Comparison of ENCODE assay signal across 1 cellular context in the genomic region with DNA sequence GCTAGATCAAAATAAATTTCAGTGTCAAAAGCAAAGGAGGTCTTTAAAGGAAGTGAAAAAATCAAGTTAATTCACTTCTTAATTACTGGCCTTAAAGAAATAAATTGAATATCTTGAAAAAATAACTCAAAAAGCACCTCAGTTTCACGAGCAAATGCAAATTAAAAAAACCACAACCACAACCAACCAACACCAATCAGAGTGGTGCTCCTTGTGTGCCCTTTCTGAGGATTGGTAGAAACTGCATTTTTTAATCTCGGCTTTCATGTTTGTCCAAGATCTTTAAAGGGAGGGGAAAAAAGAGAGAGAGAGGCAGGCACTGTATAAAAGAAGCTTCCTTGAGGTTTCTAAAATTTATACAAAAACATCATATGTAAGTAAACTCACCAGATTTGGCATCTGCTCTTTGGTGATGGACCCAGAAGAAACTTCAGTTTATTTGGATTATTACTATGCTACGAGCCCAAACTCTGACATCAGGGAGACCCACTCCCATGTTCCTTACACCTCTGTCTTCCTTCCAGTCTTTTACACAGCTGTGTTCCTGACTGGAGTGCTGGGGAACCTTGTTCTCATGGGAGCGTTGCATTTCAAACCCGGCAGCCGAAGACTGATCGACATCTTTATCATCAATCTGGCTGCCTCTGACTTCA.
TF ChIP-seq lines count a peak whose summit lies in the region.

Gene GPR15 (plus strand): TSS at position 357 of the 653 bp plus-strand sequence. CDS start 56 bp downstream, at position 413.

TF ChIP-seq in GM12878, 131 proteins besides CTCF, POLR2A, EP300 and RAD21 (continued from another document and continues in another):
- TF ChIP-seq, protein P1, sequence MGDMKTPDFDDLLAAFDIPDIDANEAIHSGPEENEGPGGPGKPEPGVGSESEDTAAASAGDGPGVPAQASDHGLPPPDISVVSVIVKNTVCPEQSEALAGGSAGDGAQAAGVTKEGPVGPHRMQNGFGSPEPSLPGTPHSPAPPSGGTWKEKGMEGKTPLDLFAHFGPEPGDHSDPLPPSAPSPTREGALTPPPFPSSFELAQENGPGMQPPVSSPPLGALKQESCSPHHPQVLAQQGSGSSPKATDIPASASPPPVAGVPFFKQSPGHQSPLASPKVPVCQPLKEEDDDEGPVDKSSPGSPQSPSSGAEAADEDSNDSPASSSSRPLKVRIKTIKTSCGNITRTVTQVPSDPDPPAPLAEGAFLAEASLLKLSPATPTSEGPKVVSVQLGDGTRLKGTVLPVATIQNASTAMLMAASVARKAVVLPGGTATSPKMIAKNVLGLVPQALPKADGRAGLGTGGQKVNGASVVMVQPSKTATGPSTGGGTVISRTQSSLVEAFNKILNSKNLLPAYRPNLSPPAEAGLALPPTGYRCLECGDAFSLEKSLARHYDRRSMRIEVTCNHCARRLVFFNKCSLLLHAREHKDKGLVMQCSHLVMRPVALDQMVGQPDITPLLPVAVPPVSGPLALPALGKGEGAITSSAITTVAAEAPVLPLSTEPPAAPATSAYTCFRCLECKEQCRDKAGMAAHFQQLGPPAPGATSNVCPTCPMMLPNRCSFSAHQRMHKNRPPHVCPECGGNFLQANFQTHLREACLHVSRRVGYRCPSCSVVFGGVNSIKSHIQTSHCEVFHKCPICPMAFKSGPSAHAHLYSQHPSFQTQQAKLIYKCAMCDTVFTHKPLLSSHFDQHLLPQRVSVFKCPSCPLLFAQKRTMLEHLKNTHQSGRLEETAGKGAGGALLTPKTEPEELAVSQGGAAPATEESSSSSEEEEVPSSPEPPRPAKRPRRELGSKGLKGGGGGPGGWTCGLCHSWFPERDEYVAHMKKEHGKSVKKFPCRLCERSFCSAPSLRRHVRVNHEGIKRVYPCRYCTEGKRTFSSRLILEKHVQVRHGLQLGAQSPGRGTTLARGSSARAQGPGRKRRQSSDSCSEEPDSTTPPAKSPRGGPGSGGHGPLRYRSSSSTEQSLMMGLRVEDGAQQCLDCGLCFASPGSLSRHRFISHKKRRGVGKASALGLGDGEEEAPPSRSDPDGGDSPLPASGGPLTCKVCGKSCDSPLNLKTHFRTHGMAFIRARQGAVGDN (IDR thresholded peaks at IDR 0.05): no peak
- TF ChIP-seq, protein P2, sequence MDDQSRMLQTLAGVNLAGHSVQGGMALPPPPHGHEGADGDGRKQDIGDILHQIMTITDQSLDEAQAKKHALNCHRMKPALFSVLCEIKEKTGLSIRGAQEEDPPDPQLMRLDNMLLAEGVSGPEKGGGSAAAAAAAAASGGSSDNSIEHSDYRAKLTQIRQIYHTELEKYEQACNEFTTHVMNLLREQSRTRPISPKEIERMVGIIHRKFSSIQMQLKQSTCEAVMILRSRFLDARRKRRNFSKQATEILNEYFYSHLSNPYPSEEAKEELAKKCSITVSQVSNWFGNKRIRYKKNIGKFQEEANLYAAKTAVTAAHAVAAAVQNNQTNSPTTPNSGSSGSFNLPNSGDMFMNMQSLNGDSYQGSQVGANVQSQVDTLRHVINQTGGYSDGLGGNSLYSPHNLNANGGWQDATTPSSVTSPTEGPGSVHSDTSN (IDR thresholded peaks at IDR 0.05; ENCODE audit: insufficient replicate concordance, low read depth, low read length): no peak
- TF ChIP-seq STAT1 (conservative IDR thresholded peaks at IDR 0.05) (no peak), BMI1 (IDR thresholded peaks at IDR 0.05; ENCODE audit: borderline replicate concordance) (no peak), ATF2 (IDR thresholded peaks at IDR 0.05; ENCODE audit: low read length) (peak; percentile 32; the same call in 1 of the 2 replicates), EGR1 (IDR thresholded peaks at IDR 0.05; ENCODE audit: borderline replicate concordance in 1 of 2, low read depth in 2 of 2, low read length in 2 of 2) (no peak), JUND (IDR thresholded peaks at IDR 0.05; ENCODE audit: low read depth, low read length) (no peak), RB1 (IDR thresholded peaks at IDR 0.05; ENCODE audit: borderline replicate concordance) (no peak), MEF2B (IDR thresholded peaks at IDR 0.05; ENCODE audit: partially characterized antibody, poor library complexity, severe bottlenecking) (no peak), MAX (IDR thresholded peaks at IDR 0.05; ENCODE audit: low read depth, low read length) (no peak), JUNB (IDR thresholded peaks at IDR 0.05) (no peak), IRF4 (IDR thresholded peaks at IDR 0.05; ENCODE audit: low read depth, low read length) (no peak), ZNF274 (IDR thresholded peaks at IDR 0.05; ENCODE audit: insufficient read depth, insufficient read length) (no peak), ELK1 (IDR thresholded peaks at IDR 0.05; ENCODE audit: low read depth, low read length) (no peak), CREB1 (IDR thresholded peaks at IDR 0.05; ENCODE audit: low read depth) (peak; percentile 13; the same call in 1 of the 2 replicates), ZNF207 (IDR thresholded peaks at IDR 0.05; ENCODE audit: borderline replicate concordance) (no peak), KLF5 (IDR thresholded peaks at IDR 0.05; ENCODE audit: partially characterized antibody) (no peak), MXI1 (IDR thresholded peaks at IDR 0.05; ENCODE audit: low read depth, low read length) (peak; percentile 82), SP1 (IDR thresholded peaks at IDR 0.05; ENCODE audit: low read depth, low read length) (no peak), BCL11A (IDR thresholded peaks at IDR 0.05; ENCODE audit: low read depth, low read length) (no peak), TCF3 (IDR thresholded peaks at IDR 0.05; ENCODE audit: borderline replicate concordance, insufficient read depth, low read depth, low read length) (0 out of 2 replicates have a peak, but pooled peaks have one; percentile 19), E2F4 (IDR thresholded peaks at IDR 0.05; ENCODE audit: low read depth, low read length) (no peak), NRF1 (conservative IDR thresholded peaks at IDR 0.05; ENCODE audit: low read depth, low read length) (no peak), CBX5 (IDR thresholded peaks at IDR 0.05; ENCODE audit: low read depth) (no peak), RCOR1 (conservative IDR thresholded peaks at IDR 0.05; ENCODE audit: low read depth, low read length) (no peak)
- TF ChIP-seq, protein P3, sequence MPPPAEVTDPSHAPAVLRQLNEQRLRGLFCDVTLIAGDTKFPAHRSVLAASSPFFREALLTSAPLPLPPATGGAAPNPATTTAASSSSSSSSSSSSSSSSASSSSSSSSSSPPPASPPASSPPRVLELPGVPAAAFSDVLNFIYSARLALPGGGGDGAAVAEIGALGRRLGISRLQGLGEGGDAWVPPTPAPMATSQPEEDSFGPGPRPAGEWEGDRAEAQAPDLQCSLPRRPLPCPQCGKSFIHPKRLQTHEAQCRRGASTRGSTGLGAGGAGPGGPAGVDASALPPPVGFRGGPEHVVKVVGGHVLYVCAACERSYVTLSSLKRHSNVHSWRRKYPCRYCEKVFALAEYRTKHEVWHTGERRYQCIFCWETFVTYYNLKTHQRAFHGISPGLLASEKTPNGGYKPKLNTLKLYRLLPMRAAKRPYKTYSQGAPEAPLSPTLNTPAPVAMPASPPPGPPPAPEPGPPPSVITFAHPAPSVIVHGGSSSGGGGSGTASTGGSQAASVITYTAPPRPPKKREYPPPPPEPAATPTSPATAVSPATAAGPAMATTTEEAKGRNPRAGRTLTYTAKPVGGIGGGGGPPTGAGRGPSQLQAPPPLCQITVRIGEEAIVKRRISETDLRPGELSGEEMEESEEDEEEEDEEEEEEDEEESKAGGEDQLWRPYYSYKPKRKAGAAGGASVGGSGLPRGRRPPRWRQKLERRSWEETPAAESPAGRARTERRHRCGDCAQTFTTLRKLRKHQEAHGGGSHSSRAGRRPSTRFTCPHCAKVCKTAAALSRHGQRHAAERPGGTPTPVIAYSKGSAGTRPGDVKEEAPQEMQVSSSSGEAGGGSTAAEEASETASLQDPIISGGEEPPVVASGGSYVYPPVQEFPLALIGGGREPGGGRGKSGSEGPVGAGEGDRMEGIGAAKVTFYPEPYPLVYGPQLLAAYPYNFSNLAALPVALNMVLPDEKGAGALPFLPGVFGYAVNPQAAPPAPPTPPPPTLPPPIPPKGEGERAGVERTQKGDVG (CRISPR knock-in tag; IDR thresholded peaks at IDR 0.05): no peak
- TF ChIP-seq, protein P4, sequence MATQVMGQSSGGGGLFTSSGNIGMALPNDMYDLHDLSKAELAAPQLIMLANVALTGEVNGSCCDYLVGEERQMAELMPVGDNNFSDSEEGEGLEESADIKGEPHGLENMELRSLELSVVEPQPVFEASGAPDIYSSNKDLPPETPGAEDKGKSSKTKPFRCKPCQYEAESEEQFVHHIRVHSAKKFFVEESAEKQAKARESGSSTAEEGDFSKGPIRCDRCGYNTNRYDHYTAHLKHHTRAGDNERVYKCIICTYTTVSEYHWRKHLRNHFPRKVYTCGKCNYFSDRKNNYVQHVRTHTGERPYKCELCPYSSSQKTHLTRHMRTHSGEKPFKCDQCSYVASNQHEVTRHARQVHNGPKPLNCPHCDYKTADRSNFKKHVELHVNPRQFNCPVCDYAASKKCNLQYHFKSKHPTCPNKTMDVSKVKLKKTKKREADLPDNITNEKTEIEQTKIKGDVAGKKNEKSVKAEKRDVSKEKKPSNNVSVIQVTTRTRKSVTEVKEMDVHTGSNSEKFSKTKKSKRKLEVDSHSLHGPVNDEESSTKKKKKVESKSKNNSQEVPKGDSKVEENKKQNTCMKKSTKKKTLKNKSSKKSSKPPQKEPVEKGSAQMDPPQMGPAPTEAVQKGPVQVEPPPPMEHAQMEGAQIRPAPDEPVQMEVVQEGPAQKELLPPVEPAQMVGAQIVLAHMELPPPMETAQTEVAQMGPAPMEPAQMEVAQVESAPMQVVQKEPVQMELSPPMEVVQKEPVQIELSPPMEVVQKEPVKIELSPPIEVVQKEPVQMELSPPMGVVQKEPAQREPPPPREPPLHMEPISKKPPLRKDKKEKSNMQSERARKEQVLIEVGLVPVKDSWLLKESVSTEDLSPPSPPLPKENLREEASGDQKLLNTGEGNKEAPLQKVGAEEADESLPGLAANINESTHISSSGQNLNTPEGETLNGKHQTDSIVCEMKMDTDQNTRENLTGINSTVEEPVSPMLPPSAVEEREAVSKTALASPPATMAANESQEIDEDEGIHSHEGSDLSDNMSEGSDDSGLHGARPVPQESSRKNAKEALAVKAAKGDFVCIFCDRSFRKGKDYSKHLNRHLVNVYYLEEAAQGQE (IDR thresholded peaks at IDR 0.05; ENCODE audit: low read depth, low read length): 0 out of 2 replicates have a peak, but pooled peaks have one; percentile 2
- TF ChIP-seq, protein P5, sequence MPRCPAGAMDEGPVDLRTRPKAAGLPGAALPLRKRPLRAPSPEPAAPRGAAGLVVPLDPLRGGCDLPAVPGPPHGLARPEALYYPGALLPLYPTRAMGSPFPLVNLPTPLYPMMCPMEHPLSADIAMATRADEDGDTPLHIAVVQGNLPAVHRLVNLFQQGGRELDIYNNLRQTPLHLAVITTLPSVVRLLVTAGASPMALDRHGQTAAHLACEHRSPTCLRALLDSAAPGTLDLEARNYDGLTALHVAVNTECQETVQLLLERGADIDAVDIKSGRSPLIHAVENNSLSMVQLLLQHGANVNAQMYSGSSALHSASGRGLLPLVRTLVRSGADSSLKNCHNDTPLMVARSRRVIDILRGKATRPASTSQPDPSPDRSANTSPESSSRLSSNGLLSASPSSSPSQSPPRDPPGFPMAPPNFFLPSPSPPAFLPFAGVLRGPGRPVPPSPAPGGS (IDR thresholded peaks at IDR 0.05; ENCODE audit: borderline replicate concordance, insufficient read depth, low read depth, low read length, poor library complexity, severe bottlenecking): no peak
- TF ChIP-seq, protein P6, sequence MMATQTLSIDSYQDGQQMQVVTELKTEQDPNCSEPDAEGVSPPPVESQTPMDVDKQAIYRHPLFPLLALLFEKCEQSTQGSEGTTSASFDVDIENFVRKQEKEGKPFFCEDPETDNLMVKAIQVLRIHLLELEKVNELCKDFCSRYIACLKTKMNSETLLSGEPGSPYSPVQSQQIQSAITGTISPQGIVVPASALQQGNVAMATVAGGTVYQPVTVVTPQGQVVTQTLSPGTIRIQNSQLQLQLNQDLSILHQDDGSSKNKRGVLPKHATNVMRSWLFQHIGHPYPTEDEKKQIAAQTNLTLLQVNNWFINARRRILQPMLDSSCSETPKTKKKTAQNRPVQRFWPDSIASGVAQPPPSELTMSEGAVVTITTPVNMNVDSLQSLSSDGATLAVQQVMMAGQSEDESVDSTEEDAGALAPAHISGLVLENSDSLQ (IDR thresholded peaks at IDR 0.05): no peak
- TF ChIP-seq, protein P7, sequence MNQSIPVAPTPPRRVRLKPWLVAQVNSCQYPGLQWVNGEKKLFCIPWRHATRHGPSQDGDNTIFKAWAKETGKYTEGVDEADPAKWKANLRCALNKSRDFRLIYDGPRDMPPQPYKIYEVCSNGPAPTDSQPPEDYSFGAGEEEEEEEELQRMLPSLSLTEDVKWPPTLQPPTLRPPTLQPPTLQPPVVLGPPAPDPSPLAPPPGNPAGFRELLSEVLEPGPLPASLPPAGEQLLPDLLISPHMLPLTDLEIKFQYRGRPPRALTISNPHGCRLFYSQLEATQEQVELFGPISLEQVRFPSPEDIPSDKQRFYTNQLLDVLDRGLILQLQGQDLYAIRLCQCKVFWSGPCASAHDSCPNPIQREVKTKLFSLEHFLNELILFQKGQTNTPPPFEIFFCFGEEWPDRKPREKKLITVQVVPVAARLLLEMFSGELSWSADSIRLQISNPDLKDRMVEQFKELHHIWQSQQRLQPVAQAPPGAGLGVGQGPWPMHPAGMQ (IDR thresholded peaks at IDR 0.05; ENCODE audit: borderline replicate concordance): no peak
